Comparison of ENCODE assay signal across 18 cellular contexts in the genomic region with DNA sequence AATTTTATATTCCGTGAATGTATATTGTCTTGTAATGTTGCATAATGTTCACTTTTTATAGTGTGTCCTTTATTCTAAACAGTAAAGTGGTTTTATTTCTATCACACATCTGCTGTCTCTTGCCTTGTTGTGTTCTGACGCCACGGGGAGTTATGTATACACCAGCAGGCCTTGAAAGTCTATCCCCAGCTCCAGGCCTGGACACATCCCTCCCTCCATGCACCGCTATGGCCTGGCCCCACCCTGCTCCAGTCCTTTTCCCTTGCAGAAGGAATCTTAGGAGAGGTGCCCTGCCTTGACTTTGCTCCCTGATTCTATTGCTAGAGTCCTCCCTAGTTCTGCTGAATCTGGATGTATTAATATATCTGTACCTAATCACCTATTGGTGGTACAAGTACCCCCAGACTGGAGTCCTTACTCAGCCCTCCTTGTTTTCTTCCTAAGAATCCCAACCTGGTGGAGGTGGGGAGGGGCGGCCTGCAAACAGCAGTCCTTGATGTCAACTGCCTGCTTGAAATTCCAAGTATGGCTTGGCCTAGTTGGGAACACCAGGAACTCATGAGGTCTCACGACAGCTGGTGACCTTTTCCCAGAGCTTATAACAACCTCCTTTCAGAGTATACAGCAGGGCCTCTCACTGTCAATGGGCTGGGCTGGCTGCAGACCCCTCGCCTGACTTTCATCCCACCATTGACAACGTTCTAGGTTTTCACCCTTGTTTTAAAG.
DNase-seq lines count a peak whose midpoint lies in the region; ATAC-seq and TF ChIP-seq lines count a peak whose summit lies in the region.
"Had no signal": no experiment of that assay in that cellular context is flagged by ENCODE, and none has a peak within 500 bp of the region (broad histone marks: within the 10 kb centered on the region; RNA-seq: fewer than 3 reads in every experiment).

No MANE protein-coding gene starts in this region.

- H3K4me1 ChIP-seq in heart right ventricle, result peaks cover 0 to 13% (median 0%) of the 10 kb centered on the region in 9 donors
- H3K4me1 ChIP-seq in smooth muscle cell (ENCODE audit: low read depth), result no peaks in the 10 kb centered on the region

- peaks cover 73% of the 10 kb centered on the region for H3F3A ChIP-seq in smooth muscle cell (ENCODE audit: low read depth)

- H4K20me1 ChIP-seq in smooth muscle cell (ENCODE audit: low read depth), result peaks cover 73% of the 10 kb centered on the region

- WGBS in heart right ventricle, 2 donors, result 77 to 79% methylated on average over 8 of the region's 8 CpGs
- WGBS in smooth muscle cell (ENCODE audit: low lambda C conversion rate), result 57% methylated on average over 8 of the region's 8 CpGs

- no peaks in the 10 kb centered on the region for H3K79me2 ChIP-seq in smooth muscle cell (ENCODE audit: low read depth)

- no peak overlapping the region for H3K9ac ChIP-seq in smooth muscle cell (ENCODE audit: low read depth)

- no peak for TF ChIP-seq CTCF in heart right ventricle (IDR thresholded peaks at IDR 0.05)
- TF ChIP-seq CTCF in smooth muscle cell (IDR thresholded peaks at IDR 0.05; ENCODE audit: borderline replicate concordance, insufficient read depth, poor library complexity, severe bottlenecking), result no peak

- H3K27ac ChIP-seq in heart right ventricle, result peak overlapping the region in 2 of 10 donors; percentile 2 to 48
- peak overlapping the region; percentile 48 for H3K27ac ChIP-seq in smooth muscle cell (ENCODE audit: low read depth)
- H3K27ac ChIP-seq: 22Rv1 had no signal

- no peak overlapping the region for H3K4me2 ChIP-seq in smooth muscle cell

- intact Hi-C loops in Right ventricle myocardium inferior (cut with DNase I), result no loop called here
- intact Hi-C loops in cardiac septum (cut with DNase I), result no loop called here
- intact Hi-C loops in heart right ventricle (cut with DNase I), result loop anchor here in 1 of 10 donors (10.0 kb wide), 1 partner anchor 58 kb away; the partner anchor contains the start of gene TIMP3

- no peaks in the 10 kb centered on the region for H3K27me3 ChIP-seq in heart right ventricle
- no peaks in the 10 kb centered on the region for H3K27me3 ChIP-seq in smooth muscle cell (ENCODE audit: low read depth)

- H3K4me3 ChIP-seq in heart right ventricle (no peak overlapping the region), smooth muscle cell (no peak overlapping the region)

- H3K36me3 ChIP-seq in heart right ventricle (peaks cover 0 to 48% (median 37%) of the 10 kb centered on the region in 9 donors), smooth muscle cell (ENCODE audit: low read depth) (peaks cover 19% of the 10 kb centered on the region)

- no peaks in the 10 kb centered on the region for H3K9me3 ChIP-seq in heart right ventricle
- H3K9me3 ChIP-seq in smooth muscle cell (replicated peaks; ENCODE audit: low read depth), result no peaks in the 10 kb centered on the region

- ATAC-seq in Right ventricle myocardium inferior (peak; percentile 21), heart right ventricle (peak in 5 of 8 donors; percentile 17 to 56 (median 26))
- ATAC-seq: PC-3 had no signal

- no peak for DNase-seq in Right ventricle myocardium inferior (ENCODE audit: missing footprints)
- no peak for DNase-seq in cardiac septum (ENCODE audit: low spot score)
- no peak for DNase-seq in heart right ventricle
- peak; percentile 47 for DNase-seq in myocyte (ENCODE audit: low read depth)
- no peak for DNase-seq in smooth muscle cell (lab: John Stamatoyannopoulos, UW; ENCODE audit: unreplicated experiment)
- no peak for DNase-seq in AG20443 (ENCODE audit: low spot score)
- no peak for DNase-seq in stimulated activated naive CD4-positive, alpha-beta T cell treated with Interleukin-2 at 50 U/mL for 16 hours (lab: John Stamatoyannopoulos, UW)
- DNase-seq in activated CD4-positive, alpha-beta T cell treated with anti-CD3 and anti-CD28 coated beads for 4 hours, result no peak
- DNase-seq: DND-41, H7, HFFc6, NCI-H1417 treated with DMSO at 0.1 percent for 48 hours, NCI-H1930, NCI-H2171, NCI-H526, PC-3, RPMI8226 had no signal

- H2AFZ ChIP-seq in smooth muscle cell (ENCODE audit: low read depth), result no peak overlapping the region
